Comparison of ENCODE assay signal across 1 cellular context in genomic region chr9:137580209-137580957, GRCh38.
TF ChIP-seq lines count a peak whose summit lies in the region.

No MANE protein-coding gene starts in this region.

TF ChIP-seq in SK-N-SH, 30 proteins besides CTCF, POLR2A, EP300 and RAD21 (continued from another document):
- TF ChIP-seq, protein P1, sequence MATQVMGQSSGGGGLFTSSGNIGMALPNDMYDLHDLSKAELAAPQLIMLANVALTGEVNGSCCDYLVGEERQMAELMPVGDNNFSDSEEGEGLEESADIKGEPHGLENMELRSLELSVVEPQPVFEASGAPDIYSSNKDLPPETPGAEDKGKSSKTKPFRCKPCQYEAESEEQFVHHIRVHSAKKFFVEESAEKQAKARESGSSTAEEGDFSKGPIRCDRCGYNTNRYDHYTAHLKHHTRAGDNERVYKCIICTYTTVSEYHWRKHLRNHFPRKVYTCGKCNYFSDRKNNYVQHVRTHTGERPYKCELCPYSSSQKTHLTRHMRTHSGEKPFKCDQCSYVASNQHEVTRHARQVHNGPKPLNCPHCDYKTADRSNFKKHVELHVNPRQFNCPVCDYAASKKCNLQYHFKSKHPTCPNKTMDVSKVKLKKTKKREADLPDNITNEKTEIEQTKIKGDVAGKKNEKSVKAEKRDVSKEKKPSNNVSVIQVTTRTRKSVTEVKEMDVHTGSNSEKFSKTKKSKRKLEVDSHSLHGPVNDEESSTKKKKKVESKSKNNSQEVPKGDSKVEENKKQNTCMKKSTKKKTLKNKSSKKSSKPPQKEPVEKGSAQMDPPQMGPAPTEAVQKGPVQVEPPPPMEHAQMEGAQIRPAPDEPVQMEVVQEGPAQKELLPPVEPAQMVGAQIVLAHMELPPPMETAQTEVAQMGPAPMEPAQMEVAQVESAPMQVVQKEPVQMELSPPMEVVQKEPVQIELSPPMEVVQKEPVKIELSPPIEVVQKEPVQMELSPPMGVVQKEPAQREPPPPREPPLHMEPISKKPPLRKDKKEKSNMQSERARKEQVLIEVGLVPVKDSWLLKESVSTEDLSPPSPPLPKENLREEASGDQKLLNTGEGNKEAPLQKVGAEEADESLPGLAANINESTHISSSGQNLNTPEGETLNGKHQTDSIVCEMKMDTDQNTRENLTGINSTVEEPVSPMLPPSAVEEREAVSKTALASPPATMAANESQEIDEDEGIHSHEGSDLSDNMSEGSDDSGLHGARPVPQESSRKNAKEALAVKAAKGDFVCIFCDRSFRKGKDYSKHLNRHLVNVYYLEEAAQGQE (IDR thresholded peaks at IDR 0.05; ENCODE audit: low read depth, low read length): no peak
- TF ChIP-seq EZH2phosphoT487 (IDR thresholded peaks at IDR 0.05; ENCODE audit: borderline replicate concordance, low read depth): no peak
- TF ChIP-seq ZBTB33 (IDR thresholded peaks at IDR 0.05; ENCODE audit: borderline replicate concordance, low read depth): no peak
- TF ChIP-seq, protein P2, sequence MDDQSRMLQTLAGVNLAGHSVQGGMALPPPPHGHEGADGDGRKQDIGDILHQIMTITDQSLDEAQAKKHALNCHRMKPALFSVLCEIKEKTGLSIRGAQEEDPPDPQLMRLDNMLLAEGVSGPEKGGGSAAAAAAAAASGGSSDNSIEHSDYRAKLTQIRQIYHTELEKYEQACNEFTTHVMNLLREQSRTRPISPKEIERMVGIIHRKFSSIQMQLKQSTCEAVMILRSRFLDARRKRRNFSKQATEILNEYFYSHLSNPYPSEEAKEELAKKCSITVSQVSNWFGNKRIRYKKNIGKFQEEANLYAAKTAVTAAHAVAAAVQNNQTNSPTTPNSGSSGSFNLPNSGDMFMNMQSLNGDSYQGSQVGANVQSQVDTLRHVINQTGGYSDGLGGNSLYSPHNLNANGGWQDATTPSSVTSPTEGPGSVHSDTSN (IDR thresholded peaks at IDR 0.05): no peak
- TF ChIP-seq ELF1 (IDR thresholded peaks at IDR 0.05): no peak
- no peak for TF ChIP-seq CHD2 (IDR thresholded peaks at IDR 0.05; ENCODE audit: low read length, partially characterized antibody)
- TF ChIP-seq MEF2A (IDR thresholded peaks at IDR 0.05; ENCODE audit: borderline replicate concordance, low read depth): no peak
- no peak for TF ChIP-seq FOXM1 (IDR thresholded peaks at IDR 0.05; ENCODE audit: low read depth)
- no peak for TF ChIP-seq POLR2AphosphoS5 (IDR thresholded peaks at IDR 0.05; ENCODE audit: low read depth, low read length)
- no peak for TF ChIP-seq TAF1 (IDR thresholded peaks at IDR 0.05; ENCODE audit: borderline replicate concordance, low read depth, low read length)
- no peak for TF ChIP-seq JUND (IDR thresholded peaks at IDR 0.05)
- no peak for TF ChIP-seq MAX (IDR thresholded peaks at IDR 0.05; ENCODE audit: low read depth)
- TF ChIP-seq FOSL2 (IDR thresholded peaks at IDR 0.05; ENCODE audit: borderline replicate concordance, low read depth): no peak
- no peak for TF ChIP-seq FOXJ3 (CRISPR knock-in tag; IDR thresholded peaks at IDR 0.05)
- no peak for TF ChIP-seq GATA2 (CRISPR knock-in tag; IDR thresholded peaks at IDR 0.05)
- TF ChIP-seq RXRA (IDR thresholded peaks at IDR 0.05; ENCODE audit: borderline replicate concordance, low read depth): no peak
